In the genomic region with DNA sequence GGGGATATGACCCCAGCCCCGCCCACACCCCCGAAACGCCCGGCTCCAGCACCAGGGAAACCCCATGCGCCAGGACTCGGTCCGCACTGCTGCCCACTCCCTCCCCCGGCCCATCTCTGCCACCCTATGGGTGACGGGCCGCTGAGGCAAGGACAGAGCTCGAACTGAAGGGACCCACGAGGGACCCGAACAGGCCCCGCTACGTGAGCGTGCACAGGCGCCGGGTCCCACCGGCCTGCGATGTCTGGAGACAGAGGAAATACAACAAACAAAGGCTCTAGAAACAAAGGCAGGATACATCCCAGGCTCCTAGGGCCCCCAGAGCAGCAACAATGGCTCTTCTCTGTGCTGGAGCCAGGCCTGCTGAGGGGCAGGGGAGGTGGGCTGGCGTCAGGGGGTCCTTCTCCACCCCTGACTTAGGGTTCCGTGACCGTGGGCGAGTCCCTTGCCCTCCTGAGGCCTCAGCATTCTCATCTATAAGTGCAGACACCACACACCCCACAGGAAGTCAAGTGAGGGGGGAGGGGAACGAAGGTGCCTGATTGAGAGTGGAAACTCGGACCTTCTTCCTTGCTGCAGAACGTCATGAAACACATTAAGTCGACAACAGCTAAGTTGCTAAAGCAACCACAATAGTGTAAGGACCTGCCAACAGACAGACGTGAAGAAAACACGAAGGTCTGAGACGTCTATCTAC, we compare ENCODE assay signal across 8 cellular contexts. TPM values are rescaled to one million over a fixed set of nuclear protein-coding genes. Genes with fewer than 3 reads are reported as not detected.
DNase-seq lines count a peak whose midpoint lies in the region; ATAC-seq and TF ChIP-seq lines count a peak whose summit lies in the region.

No MANE protein-coding gene starts in this region.

- DNase-seq in Ammon's horn (ENCODE audit: low spot score) (peak; percentile 65), WTC11 (ENCODE audit: low spot score) (no peak), coronary artery (ENCODE audit: low spot score) (no peak), hepatic stellate cell (ENCODE audit: low spot score) (no peak), prostate gland (ENCODE audit: low spot score) (no peak), LoVo (ENCODE audit: low spot score) (no peak)

- POLR2A ChIA-PET in WTC11 (lab: Charles Lee) = no interaction called here

- H3K27me3 ChIP-seq in parathyroid adenoma (ENCODE audit: control insufficient read depth, insufficient read depth, low read length) (no peaks in the 10 kb centered on the region), prostate gland (replicated peaks; ENCODE audit: insufficient read depth) (no peaks in the 10 kb centered on the region)

- no peak overlapping the region for H2AFZ ChIP-seq in parathyroid adenoma

- H3K9ac ChIP-seq in parathyroid adenoma = no peak overlapping the region

- ATAC-seq in WTC11 (no peak), HG02623 (IDR thresholded peaks at IDR 0.05; ENCODE audit: unreplicated experiment) (no peak)

- H3K4me1 Mint-ChIP-seq in WTC11 = peaks cover 23% of the 10 kb centered on the region

- no peaks in the 10 kb centered on the region for H3K36me3 Mint-ChIP-seq in WTC11

- H3K9me3 ChIP-seq in parathyroid adenoma (ENCODE audit: control insufficient read depth, low read length) (no peaks in the 10 kb centered on the region), prostate gland (no peaks in the 10 kb centered on the region)

- intact Hi-C loops in prostate gland (cut with DNase I) = no loop called here

- TF ChIP-seq POLR2A in prostate gland (IDR thresholded peaks at IDR 0.05) = no peak

- CTCF ChIA-PET in WTC11 (lab: Charles Lee) = interaction anchor here (0.6 to 1.3 kb wide), 2 partner anchors 18 to 845 kb away, joined by 3 to 8 read pairs; no protein-coding TSS in a partner anchor

- peaks cover 2% of the 10 kb centered on the region; the same call in 1 of the 2 replicates for H3K27me3 Mint-ChIP-seq in WTC11 (ENCODE audit: low read depth)

- H3K36me3 ChIP-seq in parathyroid adenoma (ENCODE audit: control insufficient read depth, insufficient read depth, low read length) (no peaks in the 10 kb centered on the region), prostate gland (no peaks in the 10 kb centered on the region)

- no peaks in the 10 kb centered on the region for H3K9me3 Mint-ChIP-seq in WTC11

- H3K4me2 ChIP-seq in parathyroid adenoma (ENCODE audit: low read length) = no peak overlapping the region

- H3K4me3 ChIP-seq in coronary artery (peak overlapping the region; percentile 88), parathyroid adenoma (ENCODE audit: low read depth, low read length) (no peak overlapping the region), prostate gland (peak overlapping the region in 1 of 2 donors; percentile 4)

- peak overlapping the region in 1 of 2 donors; percentile 90 for H3K27ac ChIP-seq in coronary artery
- peak overlapping the region; percentile 36 for H3K27ac ChIP-seq in parathyroid adenoma
- no peak overlapping the region for H3K27ac ChIP-seq in prostate gland

- peaks cover 26% of the 10 kb centered on the region for H3K79me2 ChIP-seq in parathyroid adenoma

- 75% methylated on average over 31 of the region's 31 CpGs for WGBS in prostate gland

- no peak for TF ChIP-seq CTCF in WTC11 (IDR thresholded peaks at IDR 0.05)
- no peak for TF ChIP-seq CTCF in coronary artery (IDR thresholded peaks at IDR 0.05)
- no peak for TF ChIP-seq CTCF in parathyroid adenoma (IDR thresholded peaks at IDR 0.05)
- no peak for TF ChIP-seq CTCF in prostate gland (IDR thresholded peaks at IDR 0.05)

- peak overlapping the region; percentile 83 for H3K27ac Mint-ChIP-seq in WTC11

- H3K4me3 Mint-ChIP-seq in WTC11 = peak overlapping the region; percentile 98

- H3K4me1 ChIP-seq in parathyroid adenoma (peaks cover 6% of the 10 kb centered on the region), prostate gland (replicated peaks) (peaks cover 17% of the 10 kb centered on the region)

TF ChIP-seq in WTC11, 78 proteins besides CTCF, POLR2A, EP300 and RAD21:
- no peak for TF ChIP-seq NFYB (CRISPR knock-in tag; conservative IDR thresholded peaks at IDR 0.05; ENCODE audit: low read depth)
- TF ChIP-seq E2F1 (CRISPR knock-in tag; IDR thresholded peaks at IDR 0.05) = no peak
- TF ChIP-seq JAZF1 (CRISPR knock-in tag; IDR thresholded peaks at IDR 0.05) = no peak
- TF ChIP-seq ZNF532 (CRISPR knock-in tag; IDR thresholded peaks at IDR 0.05; ENCODE audit: borderline replicate concordance) = no peak
- TF ChIP-seq, protein P1, sequence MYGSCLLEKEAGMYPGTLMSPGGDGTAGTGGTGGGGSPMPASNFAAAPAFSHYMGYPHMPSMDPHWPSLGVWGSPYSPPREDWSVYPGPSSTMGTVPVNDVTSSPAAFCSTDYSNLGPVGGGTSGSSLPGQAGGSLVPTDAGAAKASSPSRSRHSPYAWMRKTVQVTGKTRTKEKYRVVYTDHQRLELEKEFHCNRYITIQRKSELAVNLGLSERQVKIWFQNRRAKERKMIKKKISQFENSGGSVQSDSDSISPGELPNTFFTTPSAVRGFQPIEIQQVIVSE (CRISPR knock-in tag; IDR thresholded peaks at IDR 0.05; ENCODE audit: borderline replicate concordance) = no peak
- TF ChIP-seq MAX (CRISPR knock-in tag; IDR thresholded peaks at IDR 0.05) = no peak
- no peak for TF ChIP-seq HMGA2 (CRISPR knock-in tag; IDR thresholded peaks at IDR 0.05)
- TF ChIP-seq ZNF281 (CRISPR knock-in tag; IDR thresholded peaks at IDR 0.05) = no peak

RNA-seq across cellular contexts. Expression of gene ABHD17A, which starts 3.1 kb away (rescaled TPM):
- 55.0 to 60.7 TPM (median 57.3 TPM) in 3 replicates for total RNA-seq in WTC11 (2021)
- total RNA-seq in prostate gland = 100 to 1,000 TPM; 131 to 146 TPM

RNA-seq across cellular contexts. Expression of gene KLF16, which starts 18.9 kb away (rescaled TPM):
- 54.4 to 64.0 TPM (median 55.4 TPM) in 3 replicates for total RNA-seq in WTC11 (2021)
- 10 to 100 TPM in 1 of 2 donors, 1 to 10 TPM in 1; 8.4 to 22.8 TPM for total RNA-seq in prostate gland

RNA-seq across cellular contexts. Expression of gene ADAT3, which starts 23.0 kb away (rescaled TPM):
- 15.0 to 20.3 TPM (median 15.9 TPM) in 3 replicates for total RNA-seq in WTC11 (2021)
- 10 to 100 TPM; 17.3 to 25.1 TPM for total RNA-seq in prostate gland

RNA-seq across cellular contexts. Expression of gene SCAMP4, which starts 23.0 kb away (rescaled TPM):
- total RNA-seq in WTC11 (2021) = 81.3 to 86.1 TPM (median 86.1 TPM) in 3 replicates
- 100 to 1,000 TPM; 161 to 248 TPM for total RNA-seq in prostate gland

RNA-seq across cellular contexts. Expression of gene REXO1, which starts 34.0 kb away (rescaled TPM):
- 48.9 to 61.1 TPM (median 50.1 TPM) in 3 replicates for total RNA-seq in WTC11 (2021)
- total RNA-seq in prostate gland = 10 to 100 TPM; 29.8 to 59.1 TPM
